8 cellular contexts compared by ENCODE assay signal in genomic region chr5:36876389-36876964, GRCh38. TPM values are rescaled to one million over a fixed set of nuclear protein-coding genes. Genes with fewer than 3 reads are reported as not detected.
DNase-seq lines count a peak whose midpoint lies in the region; ATAC-seq, FAIRE-seq and TF ChIP-seq lines count a peak whose summit lies in the region.

NIPBL (plus strand) TSS chr5:36876769; CDS start chr5:36953697, 76,928 bp downstream.

- FAIRE-seq in GM18507 (lab: Jason Lieb, UNC) = peak; percentile 60
- FAIRE-seq in astrocyte (lab: Jason Lieb, UNC) = no peak

- H3K27me3 Mint-ChIP-seq in astrocyte (ENCODE audit: low read depth, unreplicated experiment) = no peaks in the 10 kb centered on the region

- DNase-seq in GM18507 (ENCODE audit: extremely low spot score, insufficient read length, low read depth) (peak; percentile 67), NCI-H2029 (lab: John Stamatoyannopoulos, UW) (peak; percentile 93), T-helper 22 cell (ENCODE audit: low read depth) (peak; percentile 88), astrocyte (ENCODE audit: low read depth) (peak; percentile 90), hepatocyte (ENCODE audit: low spot score) (peak; percentile 96), retinal pigment epithelial cell (ENCODE audit: low read depth) (peak; percentile 79), GM19240 (ENCODE audit: insufficient read length, low spot score) (no peak)

- H3K27ac Mint-ChIP-seq in astrocyte (ENCODE audit: unreplicated experiment) = peak within 1 kb of the TSS; percentile 97

- peak within 1 kb of the TSS; percentile 98 for H3K9ac ChIP-seq in astrocyte (ENCODE audit: low read length)

- H3K4me3 ChIP-seq in astrocyte (ENCODE audit: insufficient read depth, low read depth, low read length) (peak within 1 kb of the TSS; percentile 99), hepatocyte (peak within 1 kb of the TSS; percentile 99), retinal pigment epithelial cell (ENCODE audit: low read length) (peak within 1 kb of the TSS; percentile 96)

- no peaks in the 10 kb centered on the region for H3K9me3 Mint-ChIP-seq in astrocyte (ENCODE audit: unreplicated experiment)

- H2AFZ ChIP-seq in astrocyte (ENCODE audit: low read depth, low read length) (peak within 1 kb of the TSS; percentile 87), hepatocyte (peak within 1 kb of the TSS; percentile 97)

- H3K36me3 ChIP-seq in astrocyte (ENCODE audit: insufficient read depth, low read length) (no peaks in the 10 kb centered on the region), hepatocyte (replicated peaks; ENCODE audit: insufficient read depth, low read depth) (no peaks in the 10 kb centered on the region)

- H3K9me2 ChIP-seq in hepatocyte (replicated peaks; ENCODE audit: insufficient read depth) = no peaks in the 10 kb centered on the region

- ATAC-seq in HG02981 (IDR thresholded peaks at IDR 0.05; ENCODE audit: unreplicated experiment) = peak; percentile 56

- peaks cover 96% of the 10 kb centered on the region for H3K79me2 ChIP-seq in astrocyte (ENCODE audit: insufficient read depth, low read length)
- peaks cover 91% of the 10 kb centered on the region for H3K79me2 ChIP-seq in hepatocyte

- no peaks in the 10 kb centered on the region for H3K36me3 Mint-ChIP-seq in astrocyte (ENCODE audit: low read depth, unreplicated experiment)

- H3K4me2 ChIP-seq in astrocyte (ENCODE audit: low read length) = peak within 1 kb of the TSS; percentile 94
- H3K4me2 ChIP-seq in hepatocyte = peak within 1 kb of the TSS; percentile 93

- TF ChIP-seq CTCF in astrocyte (IDR thresholded peaks at IDR 0.05; ENCODE audit: insufficient read depth, low read depth, low read length) = no peak
- no peak for TF ChIP-seq CTCF in hepatocyte (IDR thresholded peaks at IDR 0.05; ENCODE audit: poor library complexity)
- no peak for TF ChIP-seq CTCF in retinal pigment epithelial cell (conservative IDR thresholded peaks at IDR 0.05; ENCODE audit: low read depth, low read length)

- H3K27me3 ChIP-seq in astrocyte (ENCODE audit: insufficient read depth, low read length) (no peaks in the 10 kb centered on the region), hepatocyte (no peaks in the 10 kb centered on the region)

- H3K4me1 ChIP-seq in astrocyte (ENCODE audit: insufficient read depth, low read length) = peaks cover 9% of the 10 kb centered on the region
- H3K4me1 ChIP-seq in hepatocyte (ENCODE audit: insufficient read depth) = peaks cover 29% of the 10 kb centered on the region

- H3K27ac ChIP-seq in astrocyte (ENCODE audit: low read depth, low read length) (peak within 1 kb of the TSS; percentile 93), hepatocyte (peak within 1 kb of the TSS; percentile 99)

- H4K20me1 ChIP-seq in astrocyte (ENCODE audit: insufficient read depth, low read length) (peaks cover 61% of the 10 kb centered on the region), hepatocyte (ENCODE audit: insufficient read depth, poor library complexity, severe bottlenecking) (peaks cover 62% of the 10 kb centered on the region)

- H3K9me3 ChIP-seq in astrocyte (ENCODE audit: insufficient read depth, low read depth, low read length) (no peaks in the 10 kb centered on the region), hepatocyte (ENCODE audit: low read depth) (no peaks in the 10 kb centered on the region)

- WGBS in hepatocyte (ENCODE audit: low lambda C conversion rate, missing lambda C conversion rate) = under 1% methylated on average over 47 of the region's 60 CpGs

- H3K4me3 Mint-ChIP-seq in astrocyte (ENCODE audit: unreplicated experiment) = peak within 1 kb of the TSS; percentile 94

- H3K4me1 Mint-ChIP-seq in astrocyte (ENCODE audit: low read depth, unreplicated experiment) = peaks cover 13% of the 10 kb centered on the region

RNA-seq across cellular contexts. Expression of gene NIPBL, which starts in this region (rescaled TPM):
- total RNA-seq in astrocyte (38.4 and 45.3 TPM in 2 replicates), hepatocyte (35.0 and 52.6 TPM in 2 replicates)
- 18.5 and 19.1 TPM in 2 replicates for polyA plus RNA-seq in hepatocyte
